Comparison of ENCODE assay signal across 8 cellular contexts in genomic region chr17:34980681-34981537, GRCh38. TPM values are rescaled to one million over a fixed set of nuclear protein-coding genes. Genes with fewer than 3 reads are reported as not detected.
DNase-seq lines count a peak whose midpoint lies in the region; ATAC-seq lines count a peak whose summit lies in the region.

No MANE protein-coding gene starts in this region.

- intact Hi-C loops in activated CD4-positive, alpha-beta T cell treated with anti-CD3 and anti-CD28 coated beads, Interleukin-2, amount 10 ng/mL, durations not matched to agents 24 days and 14 days (cut with micrococcal nuclease): loop anchor here (1.0 to 5.0 kb wide), 4 partner anchors 20 to 261 kb away; partner anchors contain the start of genes CCT6B, RAD51D, SLFN5 and ZNF830

- H3K27ac Mint-ChIP-seq in activated CD4-positive, alpha-beta T cell treated with anti-CD3 and anti-CD28 coated beads, Interleukin-2, amount 10 ng/mL, durations not matched to agents 24 days and 14 days: peak overlapping the region; percentile 96

- H3K27me3 Mint-ChIP-seq in activated CD4-positive, alpha-beta T cell treated with anti-CD3 and anti-CD28 coated beads, Interleukin-2, amount 10 ng/mL, durations not matched to agents 24 days and 14 days: no peaks in the 10 kb centered on the region

- no peaks in the 10 kb centered on the region for H3K9me3 Mint-ChIP-seq in activated CD4-positive, alpha-beta T cell treated with anti-CD3 and anti-CD28 coated beads, Interleukin-2, amount 10 ng/mL, durations not matched to agents 24 days and 14 days

- DNase-seq in Ammon's horn (ENCODE audit: low spot score) (peak; percentile 78), NCI-H345 (lab: John Stamatoyannopoulos, UW) (peak; percentile 79), ecto neural progenitor cell (ENCODE audit: low spot score) (peak; percentile 87), lung microvascular endothelial cell (ENCODE audit: low read depth in 2 of 2) (peak; percentile 71 to 81)
- peak; percentile 95 for DNase-seq in activated CD4-positive, alpha-beta T cell treated with anti-CD3 and anti-CD28 coated beads, Interleukin-2, amount 10 ng/mL, durations not matched to agents 24 days and 14 days
- DNase-seq in stimulated activated CD4-positive, alpha-beta T cell treated with anti-CD3 and anti-CD28 coated beads, TNF-alpha, amount 100 ng/mL, for 4 hours (ENCODE audit: low read depth in 3 of 3): peak in 2 of 3 experiments; percentile 65 to 80

- H3K36me3 Mint-ChIP-seq in activated CD4-positive, alpha-beta T cell treated with anti-CD3 and anti-CD28 coated beads, Interleukin-2, amount 10 ng/mL, durations not matched to agents 24 days and 14 days (ENCODE audit: low read depth): peaks cover 32% of the 10 kb centered on the region

- ATAC-seq in GM18873 (IDR thresholded peaks at IDR 0.05; ENCODE audit: low FRiP score, unreplicated experiment): peak; percentile 61
- peak; percentile 78 for ATAC-seq in HG03108 (IDR thresholded peaks at IDR 0.05; ENCODE audit: unreplicated experiment)

- peak overlapping the region; percentile 96 for H3K4me3 Mint-ChIP-seq in activated CD4-positive, alpha-beta T cell treated with anti-CD3 and anti-CD28 coated beads, Interleukin-2, amount 10 ng/mL, durations not matched to agents 24 days and 14 days

- H3K4me1 Mint-ChIP-seq in activated CD4-positive, alpha-beta T cell treated with anti-CD3 and anti-CD28 coated beads, Interleukin-2, amount 10 ng/mL, durations not matched to agents 24 days and 14 days: peaks cover 47% of the 10 kb centered on the region

RNA-seq across cellular contexts. Expression of gene LIG3, which starts 0.6 kb away (rescaled TPM):
- 67.2 and 67.3 TPM in 2 replicates for total RNA-seq in activated CD4-positive, alpha-beta T cell treated with anti-CD3 and anti-CD28 coated beads, Interleukin-2, amount 10 ng/mL, durations not matched to agents 24 days and 14 days
- total RNA-seq in lung microvascular endothelial cell: 13.5 and 17.3 TPM in 2 replicates

RNA-seq across cellular contexts. Expression of gene ZNF830, which starts 19.6 kb away (rescaled TPM):
- 24.7 and 28.4 TPM in 2 replicates for total RNA-seq in activated CD4-positive, alpha-beta T cell treated with anti-CD3 and anti-CD28 coated beads, Interleukin-2, amount 10 ng/mL, durations not matched to agents 24 days and 14 days
- total RNA-seq in lung microvascular endothelial cell: 7.8 and 13.9 TPM in 2 replicates

RNA-seq across cellular contexts. Expression of gene CCT6B, which starts 19.6 kb away (rescaled TPM):
- total RNA-seq in activated CD4-positive, alpha-beta T cell treated with anti-CD3 and anti-CD28 coated beads, Interleukin-2, amount 10 ng/mL, durations not matched to agents 24 days and 14 days: 0.40 and 1.3 TPM in 2 replicates
- 0.20 and 0.44 TPM in 2 replicates for total RNA-seq in lung microvascular endothelial cell

Comparison
In these comparisons a context has a peak if more than half of its experiments do, and no peak if none do; other contexts are left out.
1. Peak in every context shown above with its lines: DNase-seq and ATAC-seq.